Comparison of ENCODE assay signal across 24 cellular contexts in genomic region chr14:100178691-100179090, GRCh38. TPM values are rescaled to one million over a fixed set of nuclear protein-coding genes. Genes with fewer than 3 reads are reported as not detected.
A peak's percentile ranks its signal among the peaks of the same experiment; 100 is the strongest.
DNase-seq lines count a peak whose midpoint lies in the region; ATAC-seq, FAIRE-seq and TF ChIP-seq lines count a peak whose summit lies in the region.
"Had no signal": no experiment of that assay in that cellular context is flagged by ENCODE, and none has a peak within 500 bp of the region (broad histone marks: within the 10 kb centered on the region; RNA-seq: fewer than 3 reads in every experiment).

No MANE protein-coding gene starts in this region.

- ATAC-seq in IMR-90 (ENCODE audit: low read depth) (no peak), GM12878 (no peak), HepG2 (peak; percentile 17), GM19397 (IDR thresholded peaks at IDR 0.05; ENCODE audit: unreplicated experiment) (no peak)
- ATAC-seq: A549 had no signal

- H4K20me1 ChIP-seq in IMR-90 (ENCODE audit: insufficient read depth, low read length) (no peaks in the 10 kb centered on the region; the same call in 1 of the 2 replicates), GM12878 (ENCODE audit: control insufficient read depth, insufficient read depth) (no peaks in the 10 kb centered on the region), HepG2 (ENCODE audit: insufficient read depth, low read length) (no peaks in the 10 kb centered on the region), osteoblast (ENCODE audit: insufficient read depth, low read length) (no peaks in the 10 kb centered on the region)

- in situ Hi-C loops in IMR-90 (cut with MboI; ENCODE audit: low sequenced_read_pairs) (no loop called here), GM12878 (cut with MboI) (no loop called here), HepG2 (cut with HindIII; ENCODE audit: extremely low pct_ligation_motif_present, low pct_unique_long_range_greater_than_20kb) (no loop called here)

- H3K4me1 ChIP-seq in IMR-90 (ENCODE audit: control insufficient read depth, insufficient read depth, low read length) (no peaks in the 10 kb centered on the region), GM12878 (ENCODE audit: control insufficient read depth, insufficient read depth, low read length) (no peaks in the 10 kb centered on the region), HepG2 (ENCODE audit: insufficient read depth, low read length) (peaks cover 36% of the 10 kb centered on the region), osteoblast (ENCODE audit: insufficient read depth, low read length) (no peaks in the 10 kb centered on the region), BE2C (peaks cover 7% of the 10 kb centered on the region)
- H3K4me1 ChIP-seq: HAP-1 had no signal

- WGBS in IMR-90 (ENCODE audit: extremely low coverage in 2 of 2, insufficient read length in 1 of 2), 2 experiments, result 90% methylated on average over 5 of the region's 7 CpGs; no CpG with 5 or more reads in 1 of the 2 experiments
- WGBS in GM12878 (ENCODE audit: insufficient coverage, insufficient replicate concordance, low lambda C conversion rate, missing lambda C conversion rate), result 75% methylated on average over 6 of the region's 7 CpGs
- 47% methylated on average over 4 of the region's 7 CpGs for WGBS in HepG2 (ENCODE audit: low lambda C conversion rate)

- TF ChIP-seq CTCF in IMR-90 (conservative IDR thresholded peaks at IDR 0.05; ENCODE audit: low read depth, low read length) (no peak), GM12878 (IDR thresholded peaks at IDR 0.05 in 2 of 3, conservative IDR thresholded peaks at IDR 0.05 in 1 of 3; ENCODE audit: control insufficient read depth in 2 of 3, extremely low read depth in 1 of 3, insufficient read depth in 1 of 3, low read depth in 3 of 3, low read length in 3 of 3) (no peak), HepG2 (CRISPR knock-in tag; IDR thresholded peaks at IDR 0.05) (no peak), osteoblast (IDR thresholded peaks at IDR 0.05; ENCODE audit: extremely low read depth, low read depth, low read length) (no peak), BE2C (IDR thresholded peaks at IDR 0.05; ENCODE audit: low read depth, low read length) (no peak)

- CTCF ChIA-PET in IMR-90 (lab: Yijun Ruan, JAX), result no interaction called here
- CTCF ChIA-PET in GM12878 (lab: Yijun Ruan, JAX), result interaction anchor here (1.4 kb wide), 1 partner anchor 12 kb away, joined by 3 read pairs; no protein-coding TSS in a partner anchor
- CTCF ChIA-PET in HepG2 (lab: Yijun Ruan, JAX; ENCODE audit: low intra/inter-chr PET ratio, low total read pairs), result no interaction called here

- H2AK5ac ChIP-seq in IMR-90 (ENCODE audit: low read depth, low read length), result no peak overlapping the region

- POLR2A ChIA-PET in IMR-90 (lab: Charles Lee; ENCODE audit: unreplicated experiment), result no interaction called here
- POLR2A ChIA-PET in GM12878 (lab: Charles Lee), result no interaction called here
- POLR2A ChIA-PET in HepG2 (lab: Yijun Ruan, JAX), result no interaction called here

- BruUV-seq in IMR-90 (replicated peaks; lab: Mats Ljungman, UMichigan) (no TSS peak), GM12878 (replicated peaks; lab: Mats Ljungman, UMichigan) (no TSS peak), HepG2 (replicated peaks; lab: Mats Ljungman, UMichigan) (no TSS peak)

- no peaks in the 10 kb centered on the region for H3K79me1 ChIP-seq in IMR-90 (ENCODE audit: low read depth in 1 of 2, low read length in 2 of 2)

- intact Hi-C loops in IMR-90 (cut with micrococcal nuclease), result no loop called here
- intact Hi-C loops in GM12878 (cut with micrococcal nuclease; ENCODE audit: unreplicated experiment), result no loop called here
- intact Hi-C loops in HepG2 (cut with micrococcal nuclease; ENCODE audit: unreplicated experiment), result no loop called here

- H3K4me2 ChIP-seq in IMR-90 (ENCODE audit: low read depth, low read length), result no peak overlapping the region
- H3K4me2 ChIP-seq in GM12878 (ENCODE audit: control insufficient read depth, insufficient read depth), result no peak overlapping the region
- peak overlapping the region; percentile 36; the same call in 1 of the 2 replicates for H3K4me2 ChIP-seq in HepG2 (ENCODE audit: low read depth, low read length)
- no peak overlapping the region for H3K4me2 ChIP-seq in osteoblast (ENCODE audit: insufficient read depth, low read length)
- H3K4me2 ChIP-seq: A549 had no signal

- H3K56ac ChIP-seq in IMR-90 (ENCODE audit: extremely low read depth, insufficient read depth, low read length), result no peak overlapping the region

- H3K4me3 ChIP-seq in IMR-90 (ENCODE audit: insufficient read depth, low read depth, low read length) (no peak overlapping the region), GM12878 (no peak overlapping the region), HepG2 (replicated peaks in 1 of 3; ENCODE audit: insufficient read depth in 1 of 3, low read depth in 2 of 3, low read length in 3 of 3) (no peak overlapping the region; a peak in 1 of 6 replicates), osteoblast (ENCODE audit: insufficient read depth, low read length) (no peak overlapping the region), BE2C (ENCODE audit: low read depth, low read length) (no peak overlapping the region)
- H3K4me3 ChIP-seq: A549, GM23248, HAP-1 had no signal

- H3K9me3 ChIP-seq in IMR-90 (ENCODE audit: control insufficient read depth, insufficient read depth, low read length) (no peaks in the 10 kb centered on the region), GM12878 (replicated peaks; ENCODE audit: control insufficient read depth, insufficient read depth, low read length) (no peaks in the 10 kb centered on the region), HepG2 (ENCODE audit: low read length) (no peaks in the 10 kb centered on the region), osteoblast (ENCODE audit: low read depth, low read length) (no peaks in the 10 kb centered on the region), BE2C (no peaks in the 10 kb centered on the region)
- H3K9me3 ChIP-seq: A549, HAP-1 had no signal

- DNase-seq in IMR-90 (no peak), GM12878 (ENCODE audit: low read depth, low spot score) (no peak), HepG2 (ENCODE audit: low spot score) (no peak), osteoblast (ENCODE audit: insufficient read length, low spot score, missing footprints) (peak; percentile 14), BE2C (no peak), NCI-H1417 (lab: John Stamatoyannopoulos, UW) (no peak)
- DNase-seq: 8988T; ACHN; AML-193; C1 segment of cervical spinal cord; Calu3; CD4-positive, alpha-beta memory T cell; COR-L47; DMS79; EL; GDM1; GM23248; HFFc6 had no signal

- H3K27ac ChIP-seq in IMR-90 (ENCODE audit: insufficient read depth, low read length) (no peak overlapping the region), GM12878 (ENCODE audit: control insufficient read depth, insufficient read depth) (no peak overlapping the region), HepG2 (ENCODE audit: extremely low read length, insufficient read depth, low read length) (no peak overlapping the region), osteoblast (ENCODE audit: low read depth, low read length) (no peak overlapping the region)
- H3K27ac ChIP-seq: A549, GM23248 had no signal

- no peak overlapping the region for H4K5ac ChIP-seq in IMR-90 (ENCODE audit: low read depth, low read length)

- no peak overlapping the region for H2AK9ac ChIP-seq in IMR-90 (replicated peaks; ENCODE audit: low read depth, low read length, poor library complexity)

- H3K9me1 ChIP-seq in IMR-90 (ENCODE audit: insufficient read depth, low read length), result no peaks in the 10 kb centered on the region

- no peak for TF ChIP-seq EP300 in GM12878 (IDR thresholded peaks at IDR 0.05; ENCODE audit: borderline replicate concordance in 1 of 2, control insufficient read depth in 1 of 2, low read depth in 2 of 2, low read length in 2 of 2)
- TF ChIP-seq EP300 in HepG2 (IDR thresholded peaks at IDR 0.05; ENCODE audit: low read depth in 2 of 2, low read length in 2 of 2), result no peak
- no peak for TF ChIP-seq EP300 in HepG2 (CRISPR knock-in tag; IDR thresholded peaks at IDR 0.05; ENCODE audit: borderline replicate concordance)

- FAIRE-seq in GM12878 (lab: Jason Lieb, UNC) (no peak), HepG2 (lab: Jason Lieb, UNC) (no peak)
- FAIRE-seq: A549, GM12891, GM18507 had no signal

- H3K18ac ChIP-seq in IMR-90 (ENCODE audit: low read depth, low read length), result no peak overlapping the region

- H2BK120ac ChIP-seq in IMR-90 (ENCODE audit: low read depth, low read length), result no peak overlapping the region

- H2BK20ac ChIP-seq in IMR-90 (ENCODE audit: low read depth, low read length), result no peak overlapping the region

- H4K8ac ChIP-seq in IMR-90 (ENCODE audit: low read depth in 2 of 2, low read length in 2 of 2), result no peak overlapping the region

- no peak for TF ChIP-seq RAD21 in IMR-90 (IDR thresholded peaks at IDR 0.05; ENCODE audit: low read length)
- TF ChIP-seq RAD21 in GM12878 (IDR thresholded peaks at IDR 0.05; ENCODE audit: insufficient read depth, low read depth, low read length), result no peak
- TF ChIP-seq RAD21 in HepG2 (CRISPR knock-in tag; IDR thresholded peaks at IDR 0.05), result no peak

- RAD21 ChIA-PET in GM12878 (lab: Charles Lee; ENCODE audit: unreplicated experiment), result no interaction called here

- H2BK5ac ChIP-seq in IMR-90 (ENCODE audit: low read depth, low read length, poor library complexity, severe bottlenecking), result no peak overlapping the region

- H2AFZ ChIP-seq in IMR-90 (replicated peaks; ENCODE audit: low read length, poor library complexity), result peak overlapping the region; percentile 35
- H2AFZ ChIP-seq in GM12878 (ENCODE audit: control insufficient read depth, low read depth, low read length), result no peak overlapping the region
- no peak overlapping the region for H2AFZ ChIP-seq in HepG2 (ENCODE audit: low read length)
- no peak overlapping the region for H2AFZ ChIP-seq in osteoblast (ENCODE audit: low read length)
- H2AFZ ChIP-seq: GM23248 had no signal

- no peak overlapping the region for H3K14ac ChIP-seq in IMR-90 (replicated peaks; ENCODE audit: low read depth, low read length)

- SMC1A ChIA-PET in GM12878 (lab: Charles Lee; ENCODE audit: uncharacterized antibody, unreplicated experiment), result interaction anchor here (1.1 kb wide), 1 partner anchor 14 kb away, joined by 3 read pairs; no protein-coding TSS in a partner anchor

- no peak overlapping the region for H4K91ac ChIP-seq in IMR-90 (ENCODE audit: insufficient read depth, low read depth, low read length)

- no peaks in the 10 kb centered on the region for H3K36me3 ChIP-seq in IMR-90 (ENCODE audit: control insufficient read depth, insufficient read depth, low read length)
- no peaks in the 10 kb centered on the region for H3K36me3 ChIP-seq in GM12878 (ENCODE audit: control insufficient read depth in 2 of 2, insufficient read depth in 2 of 2, low read length in 1 of 2)
- H3K36me3 ChIP-seq in HepG2 (replicated peaks in 1 of 2; ENCODE audit: control insufficient read depth in 1 of 2, insufficient read depth in 2 of 2, low read length in 2 of 2), result no peaks in the 10 kb centered on the region
- H3K36me3 ChIP-seq in osteoblast (ENCODE audit: insufficient read depth, low read length), result no peaks in the 10 kb centered on the region
- H3K36me3 ChIP-seq in BE2C, result no peaks in the 10 kb centered on the region
- H3K36me3 ChIP-seq: HAP-1 had no signal

- dilution Hi-C loops in IMR-90 (cut with HindIII; ENCODE audit: low sequenced_read_pairs, unreplicated experiment), result no loop called here

- no peak overlapping the region for H2BK15ac ChIP-seq in IMR-90 (ENCODE audit: low read depth, low read length)

- H3K9ac ChIP-seq in IMR-90 (ENCODE audit: low read depth, low read length) (no peak overlapping the region), GM12878 (ENCODE audit: control insufficient read depth, insufficient read depth, low read length) (no peak overlapping the region), HepG2 (ENCODE audit: insufficient read depth, low read depth, low read length) (no peak overlapping the region)
- H3K9ac ChIP-seq: GM23248 had no signal

- H3K27me3 ChIP-seq in IMR-90 (ENCODE audit: control insufficient read depth, insufficient read depth, low read length), result peaks cover 19% of the 10 kb centered on the region
- peaks cover 0 to 4% of the 10 kb centered on the region in 2 experiments; a peak in 1 of 4 replicates for H3K27me3 ChIP-seq in GM12878 (replicated peaks in 1 of 2; ENCODE audit: control insufficient read depth in 2 of 2, insufficient read depth in 2 of 2, low read length in 1 of 2)
- H3K27me3 ChIP-seq in HepG2 (ENCODE audit: control insufficient read depth in 1 of 2, insufficient read depth in 2 of 2, low read length in 2 of 2), result peaks cover 1 to 7% of the 10 kb centered on the region in 2 experiments; a peak in 3 of 5 replicates
- no peaks in the 10 kb centered on the region for H3K27me3 ChIP-seq in osteoblast (ENCODE audit: insufficient read depth, low read length)
- no peaks in the 10 kb centered on the region for H3K27me3 ChIP-seq in BE2C

- TF ChIP-seq POLR2A in IMR-90 (IDR thresholded peaks at IDR 0.05; ENCODE audit: low read depth, low read length) (no peak), GM12878 (IDR thresholded peaks at IDR 0.05; ENCODE audit: low read depth, low read length) (no peak), HepG2 (IDR thresholded peaks at IDR 0.05; ENCODE audit: insufficient read depth in 1 of 2, low read depth in 2 of 2, low read length in 2 of 2) (no peak)

- no peak overlapping the region for H3K4ac ChIP-seq in IMR-90 (ENCODE audit: low read depth, low read length)

- no peak overlapping the region for H3K23ac ChIP-seq in IMR-90 (ENCODE audit: low read depth, low read length)

- H3K79me2 ChIP-seq in GM12878 (ENCODE audit: control insufficient read depth, insufficient read depth, low read length) (no peaks in the 10 kb centered on the region), HepG2 (ENCODE audit: insufficient read depth, low read length) (no peaks in the 10 kb centered on the region), osteoblast (ENCODE audit: insufficient read depth, low read length) (no peaks in the 10 kb centered on the region)

RNA-seq across cellular contexts. Expression of gene DEGS2, which starts 19.2 kb away (rescaled TPM):
- not detected in 2 replicates for total RNA-seq in IMR-90 (2012; rRNA removed)
- polyA plus RNA-seq in IMR-90 (2012; rRNA removed), result not detected in 2 replicates
- polyA plus RNA-seq in IMR-90 (2012; cell fraction: cytosol; rRNA removed), result 0.01 TPM in 1 of 2 replicates, not detected in the other
- 0.02 and 0.14 TPM in 2 replicates for polyA plus RNA-seq in IMR-90 (2012; cell fraction: nucleus; rRNA removed; ENCODE audit: low replicate concordance)
- 1.4 and 2.3 TPM in 2 replicates for total RNA-seq in GM12878 (2013; cell fraction: nucleolus; rRNA removed)
- total RNA-seq in GM12878 (2014; rRNA removed), result 0.87 and 1.1 TPM in 2 replicates
- total RNA-seq in GM12878 (2014; rRNA removed; fragmentation: Illumina TruSeq; extraction: Trizol), result 0.05 and 0.45 TPM in 2 replicates
- 1.8 and 2.5 TPM in 2 replicates for total RNA-seq in GM12878 (2021)
- polyA plus RNA-seq in GM12878 (2011; ENCODE audit: low read depth), result not detected
- 0.07 TPM in 1 of 2 replicates, not detected in the other for polyA plus RNA-seq in GM12878 (2011; rRNA removed)
- 0.04 and 0.07 TPM in 2 replicates for polyA plus RNA-seq in GM12878 (2011; cell fraction: cytosol; rRNA removed)
- 0.19 and 0.51 TPM in 2 replicates for polyA plus RNA-seq in GM12878 (2011; cell fraction: nucleus; rRNA removed)
- 0.51 and 0.80 TPM in 2 replicates for polyA plus RNA-seq in GM12878 (2012)
- polyA plus RNA-seq in GM12878 (2014; fragmentation: Illumina TruSeq; extraction: Trizol), result 0.01 and 0.03 TPM in 2 replicates
- under 1 TPM in 1 of 2 experiments, not detected in 1; 0.62 TPM for polyA plus RNA-seq in GM12878 (2014; fragmentation: Nextera tagmentation; extraction: Ambion mirVana)
- 0.26 and 0.66 TPM in 2 replicates for polyA plus RNA-seq in GM12878 (2014; rRNA removed)
- polyA plus RNA-seq in GM12878 (2016; fragmentation: Nextera tagmentation; extraction: Ambion mirVana), result under 1 TPM; 0.06 to 0.52 TPM
- polyA minus RNA-seq in GM12878 (2011; rRNA and poly(A)+ RNA removed), result 0.10 TPM in 1 of 2 replicates, not detected in the other
- polyA minus RNA-seq in GM12878 (2011; cell fraction: cytosol; rRNA and poly(A)+ RNA removed), result not detected in 2 replicates
- 0.10 and 0.24 TPM in 2 replicates for polyA minus RNA-seq in GM12878 (2011; cell fraction: nucleus; rRNA and poly(A)+ RNA removed)
- total RNA-seq in HepG2 (2016; rRNA removed; fragmentation: Illumina TruSeq; extraction: Trizol), result 0.09 TPM in 1 of 2 replicates, not detected in the other
- total RNA-seq in HepG2 (2016; cell fraction: cytosol; rRNA removed; fragmentation: Illumina TruSeq; extraction: Trizol; ENCODE audit: low read depth), result 0.18 and 0.30 TPM in 2 replicates
- 0.04 TPM in 2 replicates for total RNA-seq in HepG2 (2016; cell fraction: insoluble cytoplasmic fraction; rRNA removed; fragmentation: Illumina TruSeq; extraction: Trizol)
- 0.07 and 0.19 TPM in 2 replicates for total RNA-seq in HepG2 (2016; cell fraction: membrane; rRNA removed; fragmentation: Illumina TruSeq; extraction: Trizol)
- total RNA-seq in HepG2 (2016; cell fraction: nucleus; rRNA removed; fragmentation: Illumina TruSeq; extraction: Trizol), result 0.12 and 0.28 TPM in 2 replicates
- polyA plus RNA-seq in HepG2 (2011; rRNA removed), result 0.09 and 0.14 TPM in 2 replicates
- 0.15 and 0.30 TPM in 2 replicates for polyA plus RNA-seq in HepG2 (2011; cell fraction: cytosol; rRNA removed)
- 1.6 and 2.0 TPM in 2 replicates for polyA plus RNA-seq in HepG2 (2011; cell fraction: nucleus; rRNA removed)
- 0.25 and 0.91 TPM in 2 replicates for polyA plus RNA-seq in HepG2 (2012)
- polyA plus RNA-seq in HepG2 (2016; cell fraction: cytosol; fragmentation: Illumina TruSeq; extraction: Trizol; ENCODE audit: low read depth), result not detected in 2 replicates
- 0.07 TPM in 1 of 2 replicates, not detected in the other for polyA plus RNA-seq in HepG2 (2016; cell fraction: insoluble cytoplasmic fraction; fragmentation: Illumina TruSeq; extraction: Trizol; ENCODE audit: low read depth)
- not detected in 2 replicates for polyA plus RNA-seq in HepG2 (2016; cell fraction: membrane; fragmentation: Illumina TruSeq; extraction: Trizol; ENCODE audit: low read depth)
- 0.22 TPM in 1 of 2 replicates, not detected in the other for polyA plus RNA-seq in HepG2 (2016; cell fraction: nucleus; fragmentation: Illumina TruSeq; extraction: Trizol; ENCODE audit: insufficient read depth, low read depth)
- polyA minus RNA-seq in HepG2 (2011; rRNA and poly(A)+ RNA removed; ENCODE audit: low replicate concordance), result 0.30 and 1.6 TPM in 2 replicates
- polyA minus RNA-seq in HepG2 (2011; cell fraction: cytosol; rRNA and poly(A)+ RNA removed), result 0.26 and 0.30 TPM in 2 replicates
- polyA minus RNA-seq in HepG2 (2011; cell fraction: nucleus; rRNA and poly(A)+ RNA removed), result 0.37 and 0.90 TPM in 2 replicates
- 0.29 and 0.36 TPM in 2 replicates for total RNA-seq in osteoblast
- polyA plus RNA-seq in BE2C (2012; ENCODE audit: insufficient read depth, insufficient read length, low read depth), result 0.32 TPM
- total RNA-seq: HFFc6 had no signal
- polyA plus RNA-seq: BJ, GM23248 had no signal
